In the genomic region with DNA sequence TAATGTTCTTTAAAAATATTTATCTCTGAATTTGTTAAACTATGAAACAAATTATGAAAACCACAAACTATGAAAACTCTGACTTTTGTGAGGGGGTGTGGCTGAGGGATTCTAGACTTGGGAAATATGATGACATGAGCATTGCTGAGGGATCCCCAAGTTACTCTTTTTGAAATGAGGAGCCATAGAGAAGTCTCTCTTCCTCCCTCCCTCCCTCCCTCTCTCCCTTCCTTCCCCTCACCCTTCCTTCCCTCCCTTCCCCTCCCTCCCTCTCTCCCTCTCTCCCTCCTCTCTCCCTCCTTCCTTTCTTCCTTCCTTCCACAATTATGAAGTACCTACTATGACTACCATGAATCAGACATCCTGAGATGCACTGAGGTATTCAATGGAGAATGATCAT, we compare ENCODE assay signal across 34 cellular contexts.
"Had no signal": no experiment of that assay in that cellular context is flagged by ENCODE, and none has a peak within 500 bp of the region (broad histone marks: within the 10 kb centered on the region; RNA-seq: fewer than 3 reads in every experiment).

No MANE protein-coding gene starts in this region.

- H3K36me3 ChIP-seq: MG63 had no signal

- H3K4me3 ChIP-seq: MG63 had no signal

- H3K27me3 ChIP-seq: MG63 had no signal

- DNase-seq: Karpas-422, Kasumi-1, MG63, MM.1S, MV-4-11, NCI-H1048, NCI-H1092, NCI-H1092 treated with DMSO at 0.1 percent for 48 hours, NCI-H1105, NCI-H1105 treated with DMSO at 0.1 percent for 48 hours, NCI-H1417, NCI-H1417 treated with DMSO at 0.1 percent for 48 hours, NCI-H1436, NCI-H1436 treated with DMSO at 0.1 percent for 48 hours, NCI-H146, NCI-H1694, NCI-H1694 treated with DMSO at 0.1 percent for 48 hours, NCI-H187, NCI-H187 treated with DMSO at 0.1 percent for 48 hours, NCI-H1930, NCI-H2029, NCI-H2029 treated with DMSO at 0.1 percent for 48 hours, NCI-H2081, NCI-H2081 treated with DMSO at 0.1 percent for 48 hours, NCI-H2107, NCI-H2171, NCI-H2171 treated with DMSO at 0.1 percent for 48 hours, NCI-H2227 treated with DMSO at 0.1 percent for 48 hours, NCI-H226, NCI-H345, NCI-H446, NCI-H446 treated with DMSO at 0.1 percent for 48 hours, NCI-H510A, NCI-H510A treated with DMSO at 0.1 percent for 48 hours had no signal

- H3K9me3 ChIP-seq: MG63 had no signal
